Comparison of ENCODE assay signal across 8 cellular contexts in genomic region chr1:150363426-150364230, GRCh38. TPM values are rescaled to one million over a fixed set of nuclear protein-coding genes. Genes with fewer than 3 reads are reported as not detected.
A peak's percentile ranks its signal among the peaks of the same experiment; 100 is the strongest.
DNase-seq lines count a peak whose midpoint lies in the region; ATAC-seq and TF ChIP-seq lines count a peak whose summit lies in the region.

Gene RPRD2 (plus strand): TSS chr1:150364147. CDS start chr1:150364715, 568 bp downstream.

- peak within 1 kb of the TSS; percentile 98 for H3K4me3 ChIP-seq in NB4 (ENCODE audit: low read depth, low read length)
- H3K4me3 ChIP-seq in SK-N-MC = peak within 1 kb of the TSS; percentile 90
- H3K4me3 ChIP-seq in gastroesophageal sphincter = peak within 1 kb of the TSS; percentile 72 to 95
- H3K4me3 ChIP-seq in neutrophil (ENCODE audit: low read depth in 1 of 2, low read length in 1 of 2) = peak within 1 kb of the TSS; percentile 97 to 99

- ATAC-seq in gastroesophageal sphincter = peak; percentile 97

- TF ChIP-seq POLR2A in NB4 (IDR thresholded peaks at IDR 0.05; ENCODE audit: extremely low read depth, insufficient read length) (peak; percentile 49), gastroesophageal sphincter (IDR thresholded peaks at IDR 0.05) (peak; percentile 47 to 70)

- peaks cover 14% of the 10 kb centered on the region for H3K36me3 Mint-ChIP-seq in HFFc6 (ENCODE audit: low read depth)
- peaks cover 23% of the 10 kb centered on the region for H3K36me3 Mint-ChIP-seq in activated naive CD4-positive, alpha-beta T cell treated with anti-CD3 and anti-CD28 coated beads, Interleukin-2, amount 10 ng/mL, durations not matched to agents 7 days and 5 days

- peak within 1 kb of the TSS; percentile 94 for H3K4me3 Mint-ChIP-seq in HFFc6
- H3K4me3 Mint-ChIP-seq in activated naive CD4-positive, alpha-beta T cell treated with anti-CD3 and anti-CD28 coated beads, Interleukin-2, amount 10 ng/mL, durations not matched to agents 7 days and 5 days = peak within 1 kb of the TSS; percentile 92

- no peak for TF ChIP-seq EP300 in gastroesophageal sphincter (IDR thresholded peaks at IDR 0.05)

- H3K27ac Mint-ChIP-seq in HFFc6 = peak within 1 kb of the TSS; percentile 99
- peak within 1 kb of the TSS; percentile 95 for H3K27ac Mint-ChIP-seq in activated naive CD4-positive, alpha-beta T cell treated with anti-CD3 and anti-CD28 coated beads, Interleukin-2, amount 10 ng/mL, durations not matched to agents 7 days and 5 days

- peaks cover 37% of the 10 kb centered on the region for H3K4me1 Mint-ChIP-seq in HFFc6 (ENCODE audit: low read depth)
- H3K4me1 Mint-ChIP-seq in activated naive CD4-positive, alpha-beta T cell treated with anti-CD3 and anti-CD28 coated beads, Interleukin-2, amount 10 ng/mL, durations not matched to agents 7 days and 5 days = peaks cover 33% of the 10 kb centered on the region

- DNase-seq in GM04504 (ENCODE audit: low read depth) = peak; percentile 99
- DNase-seq in HFFc6 = peak; percentile 99
- peak; percentile 99 for DNase-seq in NB4 (ENCODE audit: low read depth)
- peak; percentile 99 for DNase-seq in SK-N-MC (ENCODE audit: low read depth, low spot score)
- DNase-seq in activated naive CD4-positive, alpha-beta T cell treated with anti-CD3 and anti-CD28 coated beads, Interleukin-2, amount 10 ng/mL, durations not matched to agents 7 days and 5 days = peak; percentile 100
- DNase-seq in substantia nigra (lab: John Stamatoyannopoulos, UW) = peak; percentile 89 to 100 (median 98)

- H3K4me1 ChIP-seq in gastroesophageal sphincter (peaks cover 0 to 38% (median 0%) of the 10 kb centered on the region in 3 donors), neutrophil (ENCODE audit: control insufficient read depth in 1 of 2, insufficient read depth in 1 of 2, low read depth in 1 of 2, low read length in 1 of 2) (peaks cover 28 to 30% of the 10 kb centered on the region in 2 experiments)

- no peak for TF ChIP-seq CTCF in HFFc6 (IDR thresholded peaks at IDR 0.05)
- no peak for TF ChIP-seq CTCF in NB4 (IDR thresholded peaks at IDR 0.05; ENCODE audit: low read depth, low read length)
- TF ChIP-seq CTCF in gastroesophageal sphincter (IDR thresholded peaks at IDR 0.05) = peak in 2 of 4 experiments; percentile 34
- TF ChIP-seq CTCF in neutrophil (IDR thresholded peaks at IDR 0.05) = no peak

- H3K27ac ChIP-seq in SK-N-MC = peak within 1 kb of the TSS; percentile 99
- H3K27ac ChIP-seq in gastroesophageal sphincter = peak within 1 kb of the TSS; percentile 91 to 98 (median 96)
- H3K27ac ChIP-seq in neutrophil = peak within 1 kb of the TSS; percentile 94
- peak within 1 kb of the TSS; percentile 98 for H3K27ac ChIP-seq in substantia nigra (ENCODE audit: low read depth, low read length, poor library complexity, severe bottlenecking)

- no peaks in the 10 kb centered on the region for H3K27me3 ChIP-seq in gastroesophageal sphincter
- H3K27me3 ChIP-seq in neutrophil = no peaks in the 10 kb centered on the region

- H3K9me3 ChIP-seq in SK-N-MC (ENCODE audit: low read depth, low read length) = no peaks in the 10 kb centered on the region
- H3K9me3 ChIP-seq in gastroesophageal sphincter = no peaks in the 10 kb centered on the region
- H3K9me3 ChIP-seq in neutrophil = no peaks in the 10 kb centered on the region

- WGBS in gastroesophageal sphincter (ENCODE audit: low coverage in 1 of 2), 2 donors = 1 to 2% methylated on average over 9 to 20 of the region's 36 CpGs

- H3K27me3 Mint-ChIP-seq in HFFc6 (ENCODE audit: insufficient read depth) = peaks cover 2% of the 10 kb centered on the region; the same call in 1 of the 2 replicates
- no peaks in the 10 kb centered on the region for H3K27me3 Mint-ChIP-seq in activated naive CD4-positive, alpha-beta T cell treated with anti-CD3 and anti-CD28 coated beads, Interleukin-2, amount 10 ng/mL, durations not matched to agents 7 days and 5 days

- CTCF ChIA-PET in activated naive CD4-positive, alpha-beta T cell treated with anti-CD3 and anti-CD28 coated beads, Interleukin-2, amount 10 ng/mL, durations not matched to agents 7 days and 5 days (lab: Charles Lee) = interaction anchor here (0.5 to 1.3 kb wide), 3 partner anchors 108 to 721 kb away, joined by 3 to 4 read pairs (median 3); no protein-coding TSS in a partner anchor

- peak within 1 kb of the TSS; percentile 97 for H3K9ac ChIP-seq in SK-N-MC (ENCODE audit: insufficient read length)

- no peaks in the 10 kb centered on the region for H3K9me3 Mint-ChIP-seq in HFFc6
- H3K9me3 Mint-ChIP-seq in activated naive CD4-positive, alpha-beta T cell treated with anti-CD3 and anti-CD28 coated beads, Interleukin-2, amount 10 ng/mL, durations not matched to agents 7 days and 5 days = no peaks in the 10 kb centered on the region

- H3K36me3 ChIP-seq in SK-N-MC (ENCODE audit: insufficient read depth, low read length) (no peaks in the 10 kb centered on the region), gastroesophageal sphincter (peaks cover 0 to 7% of the 10 kb centered on the region in 2 donors), neutrophil (no peaks in the 10 kb centered on the region)

RNA-seq across cellular contexts. Expression of gene RPRD2, which starts in this region (rescaled TPM):
- 10 to 100 TPM; 24.0 to 27.9 (median 25.7) TPM for total RNA-seq in HFFc6 (2021; fragmentation: NEBNext Ultra II Directional; extraction: Animal tissue kit (Norgen Biotek cat#: 25700))
- 10 to 100 TPM; 17.0 to 31.3 (median 26.2) TPM for total RNA-seq in gastroesophageal sphincter

Comparison
In these comparisons a context has a peak if more than half of its experiments do, and no peak if none do; other contexts are left out.
1. Peak in every context shown above with its lines: DNase-seq, ATAC-seq, H3K4me3 ChIP-seq and H3K27ac ChIP-seq.